In the genomic region with DNA sequence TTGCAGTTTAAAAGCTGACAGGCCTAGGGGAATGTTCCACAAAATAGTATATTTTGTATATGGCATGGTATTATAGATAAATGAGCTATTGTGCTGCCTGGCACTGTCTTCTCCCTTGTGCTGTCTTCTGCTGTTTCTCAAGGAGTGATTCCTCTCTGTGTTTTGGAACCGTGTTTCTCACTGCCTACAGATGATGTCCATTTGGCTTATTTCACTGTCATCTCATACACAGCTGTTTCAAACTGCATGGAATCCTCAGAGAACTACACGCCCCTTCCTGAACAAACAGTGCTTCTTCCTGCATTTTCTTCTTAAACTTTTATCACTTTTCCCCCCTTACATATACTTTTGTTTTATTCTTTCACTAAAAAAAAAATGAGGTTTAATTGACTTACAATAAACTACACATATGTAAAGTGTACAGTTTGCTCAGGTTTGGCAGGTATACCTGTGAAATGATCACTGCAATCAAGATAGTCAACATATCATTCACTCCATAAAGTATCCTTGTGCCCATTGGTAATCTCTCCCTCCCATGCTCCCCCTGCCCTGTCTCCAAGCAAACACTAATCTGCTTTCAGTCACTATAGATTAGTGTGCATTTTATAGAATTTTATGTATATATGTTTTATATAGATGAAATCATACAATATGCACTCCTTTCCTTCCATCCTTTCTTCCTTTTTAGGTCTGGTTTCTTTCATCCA, we compare ENCODE assay signal across 19 cellular contexts. TPM values are rescaled to one million over a fixed set of nuclear protein-coding genes. Genes with fewer than 3 reads are reported as not detected.
DNase-seq lines count a peak whose midpoint lies in the region; ATAC-seq and TF ChIP-seq lines count a peak whose summit lies in the region.
"Had no signal": no experiment of that assay in that cellular context is flagged by ENCODE, and none has a peak within 500 bp of the region (broad histone marks: within the 10 kb centered on the region; RNA-seq: fewer than 3 reads in every experiment).

No MANE protein-coding gene starts in this region.

- H3K4me3 ChIP-seq in right cardiac atrium (ENCODE audit: low read length) (no peak overlapping the region), colonic mucosa (no peak overlapping the region), left lung (no peak overlapping the region)
- H3K4me3 ChIP-seq: upper lobe of right lung had no signal

- H3K4me1 ChIP-seq in right cardiac atrium (ENCODE audit: control insufficient read depth, insufficient read depth, low read length), result peaks cover 5% of the 10 kb centered on the region
- peaks cover 15% of the 10 kb centered on the region for H3K4me1 ChIP-seq in colonic mucosa
- peaks cover 5 to 20% of the 10 kb centered on the region in 2 donors for H3K4me1 ChIP-seq in left lung
- H3K4me1 ChIP-seq: Caco-2 had no signal

- H3K36me3 ChIP-seq in colonic mucosa (no peaks in the 10 kb centered on the region), left lung (no peaks in the 10 kb centered on the region)
- H3K36me3 ChIP-seq: brain microvascular endothelial cell, upper lobe of right lung had no signal

- DNase-seq in Right ventricle myocardium superior (no peak), right cardiac atrium (no peak), colonic mucosa (no peak), left lung (no peak), activated T-cell treated with anti-CD3 and anti-CD28 coated beads for 4 hours (no peak), NCI-H226 (no peak), cerebellum (ENCODE audit: low spot score) (no peak), epidermal melanocyte (ENCODE audit: insufficient read length, low spot score) (no peak)
- DNase-seq: activated naive CD4-positive, alpha-beta T cell treated with anti-CD3 and anti-CD28 coated beads, Interleukin-2, amount 10 ng/mL, durations not matched to agents 7 days and 5 days; brain microvascular endothelial cell; Caco-2; GDM1; immature natural killer cell; NCI-H187; NCI-H510A treated with DMSO at 0.1 percent for 48 hours; upper lobe of right lung had no signal

- no peak for TF ChIP-seq CTCF in colonic mucosa (IDR thresholded peaks at IDR 0.05)
- no peak for TF ChIP-seq CTCF in left lung (IDR thresholded peaks at IDR 0.05)

- no peak overlapping the region for H3K27ac ChIP-seq in right cardiac atrium (ENCODE audit: low read length)
- H3K27ac ChIP-seq in colonic mucosa, result peak overlapping the region; percentile 18
- no peak overlapping the region for H3K27ac ChIP-seq in left lung
- H3K27ac ChIP-seq: brain microvascular endothelial cell, upper lobe of right lung had no signal

- no peak overlapping the region for H3K9ac ChIP-seq in colonic mucosa (ENCODE audit: low read depth in 2 of 2, low read length in 2 of 2)

- intact Hi-C loops in Right ventricle myocardium superior (cut with DNase I) (no loop called here), right cardiac atrium (cut with DNase I) (no loop called here), colonic mucosa (cut with DNase I) (no loop called here), left lung (cut with DNase I) (no loop called here)

- 26% methylated on average over 2 of the region's 2 CpGs for WGBS in right cardiac atrium

- H3K27me3 ChIP-seq in right cardiac atrium (ENCODE audit: control insufficient read depth, insufficient read depth) (no peaks in the 10 kb centered on the region), colonic mucosa (no peaks in the 10 kb centered on the region), left lung (no peaks in the 10 kb centered on the region)
- H3K27me3 ChIP-seq: brain microvascular endothelial cell, upper lobe of right lung had no signal

- H3K9me3 ChIP-seq in right cardiac atrium (ENCODE audit: control insufficient read depth, low read length) (no peaks in the 10 kb centered on the region), colonic mucosa (no peaks in the 10 kb centered on the region), left lung (no peaks in the 10 kb centered on the region)
- H3K9me3 ChIP-seq: Caco-2, upper lobe of right lung had no signal

- peak; percentile 55 for ATAC-seq in Right ventricle myocardium superior (ENCODE audit: poor library complexity)
- ATAC-seq in right cardiac atrium, result no peak
- peak; percentile 44 for ATAC-seq in left lung
- ATAC-seq: activated CD4-positive, CD25-positive, alpha-beta regulatory T cell treated with anti-CD3 and anti-CD28 coated beads, Interleukin-2, amount 50 U/mL, for 24 hours; HCT116; stimulated activated effector memory CD8-positive, alpha-beta T cell treated with anti-CD3 and anti-CD28 coated beads, Interleukin-12 subunit alpha, Interleukin-12 subunit beta, amount 100 ng/mL, for 72 hours; upper lobe of right lung had no signal

RNA-seq across cellular contexts. Expression of a gene that starts 43.0 kb away (rescaled TPM):
- 9.1 TPM for total RNA-seq in Right ventricle myocardium superior
- 10 to 100 TPM; 11.9 to 13.9 (median 12.8) TPM for total RNA-seq in right cardiac atrium
- polyA plus RNA-seq in right cardiac atrium, result 5.6 TPM
- total RNA-seq in colonic mucosa, result 10 to 100 TPM; 20.9 to 23.8 TPM
- total RNA-seq in left lung, result 10 to 100 TPM; 11.9 to 14.5 TPM
- total RNA-seq in cerebellum, result 38.4 TPM

Comparison
In these comparisons a context has a peak if more than half of its experiments do, and no peak if none do; other contexts are left out.
1. ATAC-seq: peak in Right ventricle myocardium superior (single experiment) and left lung (single experiment); none in right cardiac atrium (0 of 2).